ENCODE assay signal across 1 cellular context in the genomic region with DNA sequence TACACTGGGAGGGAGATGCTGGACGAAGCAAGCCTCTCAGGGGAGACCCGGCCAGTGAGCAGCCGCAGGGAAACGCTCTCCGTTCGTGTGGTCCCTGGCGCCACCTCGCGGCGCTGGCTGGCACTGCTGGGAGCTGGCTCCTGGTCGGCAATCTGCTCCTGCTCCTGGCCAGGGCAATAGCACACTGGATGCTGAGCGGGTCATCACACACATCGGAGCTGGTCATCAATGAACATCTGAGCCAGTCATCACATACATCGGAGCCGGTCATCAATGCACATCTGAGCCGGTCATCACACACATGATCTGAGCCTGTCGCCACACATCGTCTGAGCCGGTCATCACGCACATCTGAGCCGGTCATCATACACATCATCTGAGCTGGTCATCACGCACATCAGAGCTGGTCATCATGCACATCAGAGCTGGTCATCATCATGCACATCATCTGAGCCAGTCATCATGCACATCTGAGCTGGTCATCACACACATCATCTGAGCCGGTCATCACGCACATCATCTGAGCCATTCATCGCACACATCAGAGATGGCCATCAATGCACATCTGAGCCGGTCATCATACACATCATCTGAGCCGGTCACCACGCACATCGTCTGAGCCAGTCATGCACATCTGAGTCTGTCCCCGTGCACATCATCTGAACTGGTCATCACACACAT.
TF ChIP-seq lines count a peak whose summit lies in the region.

No MANE protein-coding gene starts in this region.

TF ChIP-seq in GM12878, 131 proteins besides CTCF, POLR2A, EP300 and RAD21 (continued from another document):
- TF ChIP-seq EZH2 (IDR thresholded peaks at IDR 0.05; ENCODE audit: borderline replicate concordance, control insufficient read depth, low read depth, low read length) = no peak
- no peak for TF ChIP-seq YBX1 (IDR thresholded peaks at IDR 0.05)
- TF ChIP-seq SMC3 (IDR thresholded peaks at IDR 0.05; ENCODE audit: borderline replicate concordance, low read length) = peak; percentile 83
- peak; percentile 43; the same call in 1 of the 2 replicates for TF ChIP-seq YY1 (IDR thresholded peaks at IDR 0.05; ENCODE audit: low read depth, low read length)
- no peak for TF ChIP-seq RELA (IDR thresholded peaks at IDR 0.05; ENCODE audit: borderline replicate concordance, partially characterized antibody)
- TF ChIP-seq NR2C1 (IDR thresholded peaks at IDR 0.05) = no peak
- TF ChIP-seq, protein P1, sequence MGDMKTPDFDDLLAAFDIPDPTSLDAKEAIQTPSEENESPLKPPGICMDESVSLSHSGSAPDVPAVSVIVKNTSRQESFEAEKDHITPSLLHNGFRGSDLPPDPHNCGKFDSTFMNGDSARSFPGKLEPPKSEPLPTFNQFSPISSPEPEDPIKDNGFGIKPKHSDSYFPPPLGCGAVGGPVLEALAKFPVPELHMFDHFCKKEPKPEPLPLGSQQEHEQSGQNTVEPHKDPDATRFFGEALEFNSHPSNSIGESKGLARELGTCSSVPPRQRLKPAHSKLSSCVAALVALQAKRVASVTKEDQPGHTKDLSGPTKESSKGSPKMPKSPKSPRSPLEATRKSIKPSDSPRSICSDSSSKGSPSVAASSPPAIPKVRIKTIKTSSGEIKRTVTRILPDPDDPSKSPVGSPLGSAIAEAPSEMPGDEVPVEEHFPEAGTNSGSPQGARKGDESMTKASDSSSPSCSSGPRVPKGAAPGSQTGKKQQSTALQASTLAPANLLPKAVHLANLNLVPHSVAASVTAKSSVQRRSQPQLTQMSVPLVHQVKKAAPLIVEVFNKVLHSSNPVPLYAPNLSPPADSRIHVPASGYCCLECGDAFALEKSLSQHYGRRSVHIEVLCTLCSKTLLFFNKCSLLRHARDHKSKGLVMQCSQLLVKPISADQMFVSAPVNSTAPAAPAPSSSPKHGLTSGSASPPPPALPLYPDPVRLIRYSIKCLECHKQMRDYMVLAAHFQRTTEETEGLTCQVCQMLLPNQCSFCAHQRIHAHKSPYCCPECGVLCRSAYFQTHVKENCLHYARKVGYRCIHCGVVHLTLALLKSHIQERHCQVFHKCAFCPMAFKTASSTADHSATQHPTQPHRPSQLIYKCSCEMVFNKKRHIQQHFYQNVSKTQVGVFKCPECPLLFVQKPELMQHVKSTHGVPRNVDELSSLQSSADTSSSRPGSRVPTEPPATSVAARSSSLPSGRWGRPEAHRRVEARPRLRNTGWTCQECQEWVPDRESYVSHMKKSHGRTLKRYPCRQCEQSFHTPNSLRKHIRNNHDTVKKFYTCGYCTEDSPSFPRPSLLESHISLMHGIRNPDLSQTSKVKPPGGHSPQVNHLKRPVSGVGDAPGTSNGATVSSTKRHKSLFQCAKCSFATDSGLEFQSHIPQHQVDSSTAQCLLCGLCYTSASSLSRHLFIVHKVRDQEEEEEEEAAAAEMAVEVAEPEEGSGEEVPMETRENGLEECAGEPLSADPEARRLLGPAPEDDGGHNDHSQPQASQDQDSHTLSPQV (IDR thresholded peaks at IDR 0.05) = no peak
